9 cellular contexts compared by ENCODE assay signal in genomic region chr17:82100502-82101298, GRCh38. TPM values are rescaled to one million over a fixed set of nuclear protein-coding genes. Genes with fewer than 3 reads are reported as not detected.
DNase-seq lines count a peak whose midpoint lies in the region; ATAC-seq and TF ChIP-seq lines count a peak whose summit lies in the region.
"Had no signal": no experiment of that assay in that cellular context is flagged by ENCODE, and none has a peak within 500 bp of the region (broad histone marks: within the 10 kb centered on the region; RNA-seq: fewer than 3 reads in every experiment).

No MANE protein-coding gene starts in this region.

- peaks cover 25% of the 10 kb centered on the region for H3K36me3 ChIP-seq in WERI-Rb-1
- H3K36me3 ChIP-seq in lower lobe of right lung, result peaks cover 7% of the 10 kb centered on the region
- peaks cover 0 to 4% of the 10 kb centered on the region in 2 donors for H3K36me3 ChIP-seq in vagina
- H3K36me3 ChIP-seq: pancreas had no signal

- H3K27ac ChIP-seq in WERI-Rb-1, result peak overlapping the region; percentile 96
- peak overlapping the region; percentile 6 for H3K27ac ChIP-seq in lower lobe of right lung
- peak overlapping the region; percentile 32 for H3K27ac ChIP-seq in vagina

- TF ChIP-seq CTCF in WERI-Rb-1 (IDR thresholded peaks at IDR 0.05; ENCODE audit: low read depth, low read length), result no peak
- TF ChIP-seq CTCF in lower lobe of right lung (IDR thresholded peaks at IDR 0.05), result no peak
- no peak for TF ChIP-seq CTCF in vagina (IDR thresholded peaks at IDR 0.05)

- TF ChIP-seq POLR2A in vagina (IDR thresholded peaks at IDR 0.05), result no peak

- ATAC-seq in lower lobe of right lung (no peak), HG03571 (IDR thresholded peaks at IDR 0.05; ENCODE audit: unreplicated experiment) (no peak)
- ATAC-seq: pancreas had no signal

- H3K4me3 ChIP-seq in WERI-Rb-1 (ENCODE audit: low read depth, low read length) (no peak overlapping the region), lower lobe of right lung (no peak overlapping the region), vagina (no peak overlapping the region)
- H3K4me3 ChIP-seq: pancreas had no signal

- intact Hi-C loops in lower lobe of right lung (cut with DNase I), result no loop called here
- intact Hi-C loops in vagina (cut with DNase I), result no loop called here

- H3K9me3 ChIP-seq in WERI-Rb-1 (ENCODE audit: severe bottlenecking), result peaks cover 2% of the 10 kb centered on the region
- H3K9me3 ChIP-seq in lower lobe of right lung, result no peaks in the 10 kb centered on the region
- H3K9me3 ChIP-seq in vagina, result no peaks in the 10 kb centered on the region
- H3K9me3 ChIP-seq: pancreas had no signal

- peaks cover 68% of the 10 kb centered on the region for H3K4me1 ChIP-seq in lower lobe of right lung
- H3K4me1 ChIP-seq in vagina, result peaks cover 77% of the 10 kb centered on the region

- H3K27me3 ChIP-seq in WERI-Rb-1 (ENCODE audit: insufficient read depth, low read depth, severe bottlenecking), result no peaks in the 10 kb centered on the region
- no peaks in the 10 kb centered on the region for H3K27me3 ChIP-seq in lower lobe of right lung (ENCODE audit: low read depth)
- H3K27me3 ChIP-seq in vagina, result no peaks in the 10 kb centered on the region
- H3K27me3 ChIP-seq: pancreas had no signal

- DNase-seq in stimulated activated CD4-positive, alpha-beta T cell treated with anti-CD3 and anti-CD28 coated beads, Interleukin-15, amount 100 ng/mL, for 24 hours, result peak; percentile 7
- DNase-seq in stimulated activated CD4-positive, alpha-beta T cell treated with anti-CD3 and anti-CD28 coated beads, Interleukin-2, amount 100 ng/mL, for 48 hours, result no peak
- DNase-seq in WERI-Rb-1, result peak; percentile 26
- no peak for DNase-seq in lower lobe of right lung
- no peak for DNase-seq in vagina (ENCODE audit: extremely low spot score in 2 of 2)
- no peak for DNase-seq in NOMO-1 (lab: John Stamatoyannopoulos, UW; ENCODE audit: unreplicated experiment in 2 of 2)
- DNase-seq in NCI-H1105 treated with DMSO at 0.1 percent for 48 hours (lab: John Stamatoyannopoulos, UW), result no peak

RNA-seq across cellular contexts. Expression of gene FASN, which starts 2.7 kb away (rescaled TPM):
- total RNA-seq in lower lobe of right lung, result 302 TPM
- total RNA-seq in vagina, result 127 TPM

RNA-seq across cellular contexts. Expression of gene DUS1L, which starts 35.1 kb away (rescaled TPM):
- total RNA-seq in lower lobe of right lung, result 85.1 TPM
- total RNA-seq in vagina, result 72.4 TPM

RNA-seq across cellular contexts. Expression of gene GPS1, which starts 49.0 kb away (rescaled TPM):
- total RNA-seq in lower lobe of right lung (71.5 TPM), vagina (80.3 TPM)

RNA-seq across cellular contexts. Expression of gene RFNG, which starts 49.1 kb away (rescaled TPM):
- 35.1 TPM for total RNA-seq in lower lobe of right lung
- 61.4 TPM for total RNA-seq in vagina

Comparison
In these comparisons a context has a peak if more than half of its experiments do, and no peak if none do; other contexts are left out.
1. DNase-seq: peak in stimulated activated CD4-positive, alpha-beta T cell treated with anti-CD3 and anti-CD28 coated beads, Interleukin-15, amount 100 ng/mL, for 24 hours (single experiment) and WERI-Rb-1 (single experiment); none in stimulated activated CD4-positive, alpha-beta T cell treated with anti-CD3 and anti-CD28 coated beads, Interleukin-2, amount 100 ng/mL, for 48 hours (0 of 2), lower lobe of right lung (single experiment), vagina (0 of 2), NOMO-1 (0 of 2) and NCI-H1105 treated with DMSO at 0.1 percent for 48 hours (single experiment).
2. H3K27ac ChIP-seq: peak in every context shown above with its lines; median percentile 96 in WERI-Rb-1; 32 in vagina; 6 in lower lobe of right lung.